ENCODE assay signal across 21 cellular contexts in the genomic region with DNA sequence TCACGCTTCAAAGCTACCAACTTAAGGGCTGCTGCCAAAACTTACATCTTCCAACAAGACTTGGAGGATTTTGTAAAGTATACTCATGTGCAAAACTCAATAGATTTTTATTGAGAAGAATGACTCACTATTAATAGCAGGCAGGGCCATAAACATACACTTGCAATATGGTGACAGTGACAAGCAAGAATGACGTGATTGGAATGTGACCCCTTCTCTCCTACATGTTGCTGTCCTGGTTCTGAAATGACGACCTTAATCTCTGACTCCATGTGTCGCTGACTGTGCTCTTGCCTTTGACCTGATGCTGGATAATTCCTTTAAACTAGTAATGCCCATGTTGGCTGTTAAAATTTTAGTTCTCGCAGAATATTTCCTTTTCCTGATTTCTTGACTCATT.
DNase-seq lines count a peak whose midpoint lies in the region; ATAC-seq and TF ChIP-seq lines count a peak whose summit lies in the region.
"Had no signal": no experiment of that assay in that cellular context is flagged by ENCODE, and none has a peak within 500 bp of the region (broad histone marks: within the 10 kb centered on the region; RNA-seq: fewer than 3 reads in every experiment).

No MANE protein-coding gene starts in this region.

- H3K27me3 ChIP-seq in left lung (no peaks in the 10 kb centered on the region), osteoblast (ENCODE audit: insufficient read depth, low read length) (no peaks in the 10 kb centered on the region)
- H3K27me3 ChIP-seq: BLaER1 treated with 17β-estradiol and CSF1 and Interleukin-3, amounts not matched to agents 10 nM and 100 nM; breast epithelium; dorsolateral prefrontal cortex; pancreas; spleen; tibial artery had no signal

- intact Hi-C loops in left lung (cut with DNase I) = no loop called here

- H4K20me1 ChIP-seq in osteoblast (ENCODE audit: insufficient read depth, low read length) = no peaks in the 10 kb centered on the region
- H4K20me1 ChIP-seq: BLaER1 treated with 17β-estradiol and CSF1 and Interleukin-3, amounts not matched to agents 10 nM and 100 nM had no signal

- peak; percentile 78 for DNase-seq in EH (ENCODE audit: low read depth)
- DNase-seq in HS-27A (ENCODE audit: low read depth) = peak; percentile 36
- DNase-seq in astrocyte of the spinal cord (ENCODE audit: low read depth, low spot score) = peak; percentile 15
- no peak for DNase-seq in left lung
- DNase-seq in osteoblast (ENCODE audit: insufficient read length, low spot score, missing footprints) = no peak
- no peak for DNase-seq in OCI-M1 (lab: John Stamatoyannopoulos, UW)
- no peak for DNase-seq in effector CD8-positive, alpha-beta T cell (lab: John Stamatoyannopoulos, UW)
- DNase-seq: DMS153; dorsolateral prefrontal cortex; KG1; NCI-H2171 treated with DMSO at 0.1 percent for 48 hours; NK-92 treated with Interleukin-12 subunit alpha and Interleukin-12 subunit beta, amount 100 ng/mL, for 24 hours; pancreas; SHP77 treated with DMSO at 0.1 percent for 48 hours; spleen; tibial artery had no signal

- TF ChIP-seq CTCF in astrocyte of the spinal cord (IDR thresholded peaks at IDR 0.05; ENCODE audit: low read depth, low read length) (no peak), left lung (IDR thresholded peaks at IDR 0.05) (no peak), osteoblast (IDR thresholded peaks at IDR 0.05; ENCODE audit: extremely low read depth, low read depth, low read length) (no peak)

- no peaks in the 10 kb centered on the region for H3K79me2 ChIP-seq in osteoblast (ENCODE audit: insufficient read depth, low read length)

- H3K4me2 ChIP-seq in osteoblast (ENCODE audit: insufficient read depth, low read length) = no peak overlapping the region
- H3K4me2 ChIP-seq: BLaER1 treated with 17β-estradiol and CSF1 and Interleukin-3, amounts not matched to agents 10 nM and 100 nM had no signal

- in situ Hi-C loops in astrocyte of the spinal cord (cut with HindIII; ENCODE audit: low sequenced_read_pairs) = no loop called here

- H3K27ac ChIP-seq in left lung = no peak overlapping the region
- H3K27ac ChIP-seq in osteoblast (ENCODE audit: low read depth, low read length) = no peak overlapping the region
- H3K27ac ChIP-seq: BLaER1 treated with 17β-estradiol and CSF1 and Interleukin-3, amounts not matched to agents 10 nM and 100 nM; breast epithelium; dorsolateral prefrontal cortex; pancreas; spleen; tibial artery had no signal

- H3K4me1 ChIP-seq in left lung (no peaks in the 10 kb centered on the region), osteoblast (ENCODE audit: insufficient read depth, low read length) (peaks cover 6% of the 10 kb centered on the region)
- H3K4me1 ChIP-seq: BLaER1 treated with 17β-estradiol and CSF1 and Interleukin-3, amounts not matched to agents 10 nM and 100 nM; breast epithelium; pancreas; spleen had no signal

- ATAC-seq in left lung (peak; percentile 26), GM18511 (IDR thresholded peaks at IDR 0.05; ENCODE audit: unreplicated experiment) (no peak)
- ATAC-seq: left lobe of liver; pancreas; stimulated activated memory B cell treated with anti-CD40 and anti-IgM and Interleukin-4, amounts not matched to agents 10 μg/mL and 1 μg/mL and 100 μg/mL, for 72 hours had no signal

- H3K9me3 ChIP-seq in left lung (no peaks in the 10 kb centered on the region), osteoblast (ENCODE audit: low read depth, low read length) (no peaks in the 10 kb centered on the region)
- H3K9me3 ChIP-seq: BLaER1 treated with 17β-estradiol and CSF1 and Interleukin-3, amounts not matched to agents 10 nM and 100 nM; breast epithelium; pancreas; spleen; tibial artery had no signal

- H3K36me3 ChIP-seq in left lung (peaks cover 0 to under 1% of the 10 kb centered on the region in 2 donors), osteoblast (ENCODE audit: insufficient read depth, low read length) (no peaks in the 10 kb centered on the region)
- H3K36me3 ChIP-seq: breast epithelium, pancreas, tibial artery had no signal

- H2AFZ ChIP-seq in osteoblast (ENCODE audit: low read length) = no peak overlapping the region

- no peak overlapping the region for H3K4me3 ChIP-seq in astrocyte of the spinal cord (ENCODE audit: low read depth, low read length)
- H3K4me3 ChIP-seq in left lung = no peak overlapping the region
- no peak overlapping the region for H3K4me3 ChIP-seq in osteoblast (ENCODE audit: insufficient read depth, low read length)
- H3K4me3 ChIP-seq: BLaER1 treated with 17β-estradiol and CSF1 and Interleukin-3, amounts not matched to agents 10 nM and 100 nM; breast epithelium; dorsolateral prefrontal cortex; pancreas; spleen; tibial artery had no signal

Comparison
In these comparisons a context has a peak if more than half of its experiments do, and no peak if none do; other contexts are left out.
1. DNase-seq: peak in EH (single experiment), HS-27A (single experiment) and astrocyte of the spinal cord (single experiment); none in left lung (0 of 2), osteoblast (single experiment), OCI-M1 (single experiment) and effector CD8-positive, alpha-beta T cell (single experiment).